Comparison of ENCODE assay signal across 23 cellular contexts in the genomic region with DNA sequence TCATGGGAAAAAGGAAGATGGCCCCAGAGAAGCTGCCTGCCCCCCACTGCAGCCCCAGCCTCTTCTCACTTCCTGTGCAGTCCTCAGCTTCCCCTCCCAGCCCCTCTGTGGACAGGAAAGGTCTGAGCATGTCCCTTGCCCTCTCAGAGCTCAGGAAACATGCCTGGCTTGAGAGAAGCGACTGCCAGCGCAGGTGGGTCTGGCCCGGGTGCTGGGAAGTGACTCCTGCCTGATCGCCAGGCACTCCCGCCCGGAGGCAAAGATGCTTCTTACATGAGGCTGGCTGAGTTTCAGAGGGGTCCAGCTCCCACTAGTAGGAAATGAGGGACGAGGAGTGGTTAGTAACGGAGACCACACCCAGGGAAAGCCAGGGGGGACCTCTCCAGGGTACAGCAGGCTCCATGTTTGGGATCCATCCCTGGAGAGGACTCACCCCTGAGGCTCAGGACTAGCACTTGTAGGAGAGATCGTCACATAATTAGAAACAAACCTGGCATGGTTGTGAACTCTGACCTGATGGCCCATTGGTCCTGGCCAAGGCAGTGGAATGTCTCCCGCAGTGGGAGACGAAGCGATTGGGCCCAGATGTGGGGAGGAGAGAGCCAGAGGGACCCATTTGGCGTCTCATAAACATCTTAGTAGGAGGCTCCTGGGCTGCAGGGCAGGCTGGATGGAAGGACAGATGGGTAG. TPM values are rescaled to one million over a fixed set of nuclear protein-coding genes. Genes with fewer than 3 reads are reported as not detected.
DNase-seq lines count a peak whose midpoint lies in the region; ATAC-seq, FAIRE-seq and TF ChIP-seq lines count a peak whose summit lies in the region.
"Had no signal": no experiment of that assay in that cellular context is flagged by ENCODE, and none has a peak within 500 bp of the region (broad histone marks: within the 10 kb centered on the region; RNA-seq: fewer than 3 reads in every experiment).

No MANE protein-coding gene starts in this region.

- peak; percentile 54 for DNase-seq in ELF-1 (ENCODE audit: low read depth, low spot score)
- no peak for DNase-seq in ascending aorta (ENCODE audit: low spot score in 2 of 2)
- DNase-seq in kidney: peak; percentile 6
- no peak for DNase-seq in gastrocnemius medialis
- DNase-seq in HFFc6: no peak
- DNase-seq in NCI-H1436 (lab: John Stamatoyannopoulos, UW): no peak
- no peak for DNase-seq in LoVo (ENCODE audit: low spot score)
- DNase-seq in NCI-H345 (lab: John Stamatoyannopoulos, UW): no peak
- DNase-seq: activated CD4-positive, alpha-beta T cell treated with anti-CD3 and anti-CD28 coated beads, Interleukin-2, amount 10 ng/mL, durations not matched to agents 7 days and 5 days; activated gamma-delta T cell treated with Interleukin-2 at 50 U/mL for 16 hours; amniotic stem cell; DND-41; effector memory CD8-positive, alpha-beta T cell; KG1; kidney glomerular epithelial cell; NCI-H1092 treated with DMSO at 0.1 percent for 48 hours; retina; Right ventricle myocardium superior had no signal

- no peak overlapping the region for H3K9ac ChIP-seq in kidney (ENCODE audit: low read length in 2 of 2)

- TF ChIP-seq POLR2A in gastrocnemius medialis (IDR thresholded peaks at IDR 0.05): no peak

- H3K27ac ChIP-seq in ascending aorta (peak overlapping the region; percentile 79 to 98), kidney (ENCODE audit: low read depth in 2 of 2, low read length in 2 of 2) (no peak overlapping the region), gastrocnemius medialis (peak overlapping the region; percentile 77 to 84 (median 82))
- H3K27ac ChIP-seq: neutrophil had no signal

- no peaks in the 10 kb centered on the region for H3K36me3 Mint-ChIP-seq in HFFc6 (ENCODE audit: low read depth)

- H3K4me3 ChIP-seq in ascending aorta (no peak overlapping the region), kidney (ENCODE audit: low read length in 2 of 2) (no peak overlapping the region), gastrocnemius medialis (no peak overlapping the region)
- H3K4me3 ChIP-seq: suprapubic skin had no signal

- no peaks in the 10 kb centered on the region for H3K9me3 Mint-ChIP-seq in HFFc6
- H3K9me3 Mint-ChIP-seq: activated CD4-positive, alpha-beta T cell treated with anti-CD3 and anti-CD28 coated beads, Interleukin-2, amount 10 ng/mL, durations not matched to agents 7 days and 5 days; central memory CD8-positive, alpha-beta T cell; effector memory CD8-positive, alpha-beta T cell had no signal

- H3K27me3 ChIP-seq in ascending aorta: no peaks in the 10 kb centered on the region
- no peaks in the 10 kb centered on the region for H3K27me3 ChIP-seq in gastrocnemius medialis
- H3K27me3 ChIP-seq: neutrophil, suprapubic skin had no signal

- no peak for FAIRE-seq in kidney (lab: Jason Lieb, UNC)
- FAIRE-seq: GM18507, TTC549 had no signal

- H3K9me3 ChIP-seq in ascending aorta (no peaks in the 10 kb centered on the region), kidney (ENCODE audit: control insufficient read depth in 1 of 2, low read length in 2 of 2) (no peaks in the 10 kb centered on the region), gastrocnemius medialis (no peaks in the 10 kb centered on the region)
- H3K9me3 ChIP-seq: neutrophil, suprapubic skin had no signal

- TF ChIP-seq CTCF in ascending aorta (IDR thresholded peaks at IDR 0.05): no peak
- TF ChIP-seq CTCF in kidney (IDR thresholded peaks at IDR 0.05; ENCODE audit: borderline replicate concordance, extremely low read depth, insufficient read depth): no peak
- no peak for TF ChIP-seq CTCF in gastrocnemius medialis (IDR thresholded peaks at IDR 0.05 in 4 of 5, conservative IDR thresholded peaks at IDR 0.05 in 1 of 5)
- no peak for TF ChIP-seq CTCF in HFFc6 (IDR thresholded peaks at IDR 0.05)

- H3K27me3 Mint-ChIP-seq in HFFc6 (ENCODE audit: insufficient read depth): 0 out of 2 replicates have a peak, but pooled peaks cover 1% of the 10 kb centered on the region
- H3K27me3 Mint-ChIP-seq: activated CD4-positive, alpha-beta T cell treated with anti-CD3 and anti-CD28 coated beads, Interleukin-2, amount 10 ng/mL, durations not matched to agents 7 days and 5 days had no signal

- H3K4me1 ChIP-seq in ascending aorta (peaks cover 5 to 59% of the 10 kb centered on the region in 2 donors), kidney (ENCODE audit: control insufficient read depth in 1 of 2, insufficient read depth in 1 of 2, low read depth in 1 of 2, low read length in 2 of 2) (no peaks in the 10 kb centered on the region), gastrocnemius medialis (peaks cover 22 to 28% of the 10 kb centered on the region in 2 donors)

- intact Hi-C loops in ascending aorta (cut with DNase I): no loop called here
- intact Hi-C loops in kidney (cut with DNase I): no loop called here
- intact Hi-C loops in gastrocnemius medialis (cut with DNase I; ENCODE audit: low total_unique reads): no loop called here

- ATAC-seq in gastrocnemius medialis: no peak
- ATAC-seq: effector memory CD8-positive, alpha-beta T cell had no signal

- H3K4me1 Mint-ChIP-seq in HFFc6 (ENCODE audit: low read depth): peaks cover 7% of the 10 kb centered on the region
- H3K4me1 Mint-ChIP-seq: activated CD4-positive, alpha-beta T cell treated with anti-CD3 and anti-CD28 coated beads, Interleukin-2, amount 10 ng/mL, durations not matched to agents 7 days and 5 days; central memory CD8-positive, alpha-beta T cell had no signal

- no peak overlapping the region for H3K4me3 Mint-ChIP-seq in HFFc6
- H3K4me3 Mint-ChIP-seq: activated CD4-positive, alpha-beta T cell treated with anti-CD3 and anti-CD28 coated beads, Interleukin-2, amount 10 ng/mL, durations not matched to agents 7 days and 5 days; central memory CD8-positive, alpha-beta T cell; effector memory CD8-positive, alpha-beta T cell had no signal

- H3K27ac Mint-ChIP-seq in HFFc6: no peak overlapping the region
- H3K27ac Mint-ChIP-seq: activated CD4-positive, alpha-beta T cell treated with anti-CD3 and anti-CD28 coated beads, Interleukin-2, amount 10 ng/mL, durations not matched to agents 7 days and 5 days; effector memory CD8-positive, alpha-beta T cell had no signal

- in situ Hi-C loops in gastrocnemius medialis (cut with MboI; ENCODE audit: low sequenced_read_pairs in 4 of 4): no loop called here

- H3K36me3 ChIP-seq in ascending aorta (peaks cover 98% of the 10 kb centered on the region in 2 donors), kidney (ENCODE audit: control insufficient read depth in 1 of 2, insufficient read depth in 2 of 2, low read length in 2 of 2) (peaks cover 0 to 3% of the 10 kb centered on the region in 2 donors), gastrocnemius medialis (no peaks in the 10 kb centered on the region)
- H3K36me3 ChIP-seq: neutrophil had no signal

RNA-seq across cellular contexts. Expression of gene ELN, which starts 12.3 kb away (rescaled TPM):
- 395 TPM for total RNA-seq in ascending aorta
- total RNA-seq in kidney: 44.8 TPM
- polyA plus RNA-seq in kidney (ENCODE audit: insufficient read depth, low read depth, low replicate concordance): 14.9 TPM
- total RNA-seq in gastrocnemius medialis: 10 to 100 TPM in 1 of 4 donors, 1 to 10 TPM in 3; 5.3 to 14.8 (median 6.9) TPM
- total RNA-seq in HFFc6 (2021; fragmentation: NEBNext Ultra II Directional; extraction: Animal tissue kit (Norgen Biotek cat#: 25700)): 10 to 100 TPM in 5 of 6 experiments, 1 to 10 TPM in 1; 4.7 to 25.8 (median 19.1) TPM
- total RNA-seq: activated CD4-positive, alpha-beta T cell treated with anti-CD3 and anti-CD28 coated beads, Interleukin-2, amount 10 ng/mL, durations not matched to agents 7 days and 5 days had no signal

RNA-seq across cellular contexts. Expression of gene LIMK1, which starts 43.4 kb away (rescaled TPM):
- total RNA-seq in ascending aorta (30.0 TPM), kidney (23.8 TPM), gastrocnemius medialis (10 to 100 TPM; 15.3 to 56.4 (median 23.3) TPM)
- 9.1 TPM for polyA plus RNA-seq in kidney (ENCODE audit: insufficient read depth, low read depth, low replicate concordance)
- total RNA-seq in HFFc6 (2021; fragmentation: NEBNext Ultra II Directional; extraction: Animal tissue kit (Norgen Biotek cat#: 25700)): 10 to 100 TPM; 57.8 to 75.6 (median 67.2) TPM

Comparison
In these comparisons a context has a peak if more than half of its experiments do, and no peak if none do; other contexts are left out.
1. DNase-seq: peak in ELF-1 (single experiment) and kidney (single experiment); none in ascending aorta (0 of 2), gastrocnemius medialis (0 of 2), HFFc6 (single experiment), NCI-H1436 (single experiment), LoVo (single experiment) and NCI-H345 (single experiment).
2. H3K27ac ChIP-seq: peak in ascending aorta (2 of 2) and gastrocnemius medialis (4 of 4); none in kidney (0 of 2).